22 cellular contexts compared by ENCODE assay signal in genomic region chr5:16754621-16755020, GRCh38.
DNase-seq lines count a peak whose midpoint lies in the region; ATAC-seq and TF ChIP-seq lines count a peak whose summit lies in the region.
"Had no signal": no experiment of that assay in that cellular context is flagged by ENCODE, and none has a peak within 500 bp of the region (broad histone marks: within the 10 kb centered on the region; RNA-seq: fewer than 3 reads in every experiment).

No MANE protein-coding gene starts in this region.

- H3K27ac ChIP-seq in SK-N-SH (ENCODE audit: low read depth in 2 of 2, low read length in 1 of 2) (peak overlapping the region in 1 of 2 experiments; percentile 7; a peak in 1 of 4 replicates), SK-N-MC (peak overlapping the region; percentile 42), breast epithelium (no peak overlapping the region)
- H3K27ac ChIP-seq: 22Rv1, cardiac muscle cell, upper lobe of left lung, VCaP had no signal

- H3F3A ChIP-seq in SK-N-SH (replicated peaks; ENCODE audit: insufficient read depth), result peaks cover 12% of the 10 kb centered on the region

- TF ChIP-seq RAD21 in SK-N-SH (IDR thresholded peaks at IDR 0.05; ENCODE audit: low read length), result no peak

- whole genome bisulfite sequencing in SK-N-SH (ENCODE audit: low lambda C conversion rate), result 88% methylated on average over 3 of the region's 3 CpGs

- no peak for DNase-seq in SK-N-SH
- DNase-seq in SK-N-MC (ENCODE audit: low read depth, low spot score), result no peak
- peak; percentile 55 for DNase-seq in iPS-NIHi11 (ENCODE audit: low spot score)
- DNase-seq in SW 1271 (lab: John Stamatoyannopoulos, UW), result no peak
- no peak for DNase-seq in breast epithelium (ENCODE audit: low spot score in 2 of 2)
- DNase-seq in GM10266 (ENCODE audit: extremely low spot score), result no peak
- DNase-seq: activated CD4-positive, alpha-beta T cell treated with anti-CD3 and anti-CD28 coated beads, Interleukin-2, amount 50 U/mL, for 48 hours; activated effector memory CD4-positive, alpha-beta T cell treated with anti-CD3 and anti-CD28 coated beads, Interleukin-2, amount 50 U/mL, for 16 hours; NCI-H1105 treated with DMSO at 0.1 percent for 48 hours; NCI-H2107; NCI-H774; OCI-M1; SHP77 treated with DMSO at 0.1 percent for 48 hours; stimulated activated CD4-positive, alpha-beta T cell treated with anti-CD3 and anti-CD28 coated beads, Interleukin-4, amount 100 ng/mL, for 4 hours; T-helper 2 cell; upper lobe of left lung had no signal

- no peak overlapping the region for H2AFZ ChIP-seq in SK-N-SH (ENCODE audit: low read depth)

- no peaks in the 10 kb centered on the region; a peak in 1 of 4 replicates for H3K4me1 ChIP-seq in SK-N-SH (ENCODE audit: control insufficient read depth in 1 of 2, insufficient read depth in 2 of 2, low read depth in 1 of 2, low read length in 1 of 2)
- no peaks in the 10 kb centered on the region for H3K4me1 ChIP-seq in breast epithelium

- H3K27me3 ChIP-seq in SK-N-SH (ENCODE audit: insufficient read depth) (no peaks in the 10 kb centered on the region), breast epithelium (no peaks in the 10 kb centered on the region)
- H3K27me3 ChIP-seq: cardiac muscle cell, upper lobe of left lung had no signal

- TF ChIP-seq POLR2A in breast epithelium (IDR thresholded peaks at IDR 0.05), result no peak

- H3K36me3 ChIP-seq in SK-N-SH (replicated peaks in 1 of 2; ENCODE audit: control insufficient read depth in 1 of 2, insufficient read depth in 2 of 2, low read length in 1 of 2) (peaks cover 0 to 77% of the 10 kb centered on the region in 2 experiments), SK-N-MC (ENCODE audit: insufficient read depth, low read length) (peaks cover 92% of the 10 kb centered on the region), breast epithelium (no peaks in the 10 kb centered on the region)

- CTCF ChIA-PET in SK-N-SH (lab: Yijun Ruan, JAX), result interaction anchor here (1.3 kb wide), 1 partner anchor 436 kb away, joined by 6 read pairs; no protein-coding TSS in a partner anchor

- H3K4me2 ChIP-seq in SK-N-SH, result no peak overlapping the region

- TF ChIP-seq CTCF in SK-N-SH (IDR thresholded peaks at IDR 0.05) (no peak), breast epithelium (IDR thresholded peaks at IDR 0.05) (no peak), GM10266 (IDR thresholded peaks at IDR 0.05; ENCODE audit: control insufficient read depth, insufficient read depth, low read depth, missing control alignments) (no peak)

- peaks cover 37% of the 10 kb centered on the region for H3K79me2 ChIP-seq in SK-N-SH (ENCODE audit: insufficient read depth)

- H3K4me3 ChIP-seq in SK-N-SH (ENCODE audit: low read depth in 2 of 2, low read length in 1 of 2) (no peak overlapping the region), SK-N-MC (no peak overlapping the region), breast epithelium (no peak overlapping the region)
- H3K4me3 ChIP-seq: cardiac muscle cell, upper lobe of left lung had no signal

- ATAC-seq in SK-N-SH treated with all-trans-retinoic acid at 6 μM for 48 hours, result no peak
- ATAC-seq in GM19452 (IDR thresholded peaks at IDR 0.05; ENCODE audit: unreplicated experiment), result no peak
- ATAC-seq: natural killer cell treated with Interleukin-12 subunit alpha and Interleukin-12 subunit beta and Interleukin-15 and Interleukin-18, amount 100 ng/mL, for 72 hours had no signal

- H3K9ac ChIP-seq in SK-N-SH, result 0 out of 2 replicates have a peak overlapping the region, but pooled peaks have one; percentile 3
- no peak overlapping the region for H3K9ac ChIP-seq in SK-N-MC (ENCODE audit: insufficient read length)

- no peaks in the 10 kb centered on the region for H3K9me2 ChIP-seq in SK-N-SH

- H3K9me3 ChIP-seq in SK-N-SH, result no peaks in the 10 kb centered on the region
- H3K9me3 ChIP-seq in SK-N-MC (ENCODE audit: low read depth, low read length), result no peaks in the 10 kb centered on the region
- no peaks in the 10 kb centered on the region for H3K9me3 ChIP-seq in breast epithelium
- H3K9me3 ChIP-seq: upper lobe of left lung had no signal

- POLR2A ChIA-PET in SK-N-SH (lab: Yijun Ruan, JAX), result interaction anchor here (0.6 kb wide), 1 partner anchor 309 kb away, joined by 3 read pairs; no protein-coding TSS in a partner anchor

- H4K20me1 ChIP-seq in SK-N-SH (ENCODE audit: insufficient read depth), result no peaks in the 10 kb centered on the region

- no peak for TF ChIP-seq EP300 in SK-N-SH (IDR thresholded peaks at IDR 0.05; ENCODE audit: borderline replicate concordance in 1 of 2, low read depth in 1 of 2, low read length in 1 of 2)

- intact Hi-C loops in breast epithelium (cut with DNase I; ENCODE audit: low total_unique reads), result no loop called here

TF ChIP-seq in SK-N-SH, 30 proteins besides CTCF, POLR2A, EP300 and RAD21 (continues in another document):
- TF ChIP-seq POLR2AphosphoS5 (IDR thresholded peaks at IDR 0.05; ENCODE audit: low read depth, low read length) (no peak), GABPA (IDR thresholded peaks at IDR 0.05; ENCODE audit: low read depth) (no peak), RFX5 (IDR thresholded peaks at IDR 0.05; ENCODE audit: low read length) (no peak), FOSL2 (IDR thresholded peaks at IDR 0.05; ENCODE audit: borderline replicate concordance, low read depth) (no peak), TAF1 (IDR thresholded peaks at IDR 0.05; ENCODE audit: borderline replicate concordance, low read depth, low read length) (no peak), GATA2 (CRISPR knock-in tag; IDR thresholded peaks at IDR 0.05) (no peak)
- TF ChIP-seq, protein P1, sequence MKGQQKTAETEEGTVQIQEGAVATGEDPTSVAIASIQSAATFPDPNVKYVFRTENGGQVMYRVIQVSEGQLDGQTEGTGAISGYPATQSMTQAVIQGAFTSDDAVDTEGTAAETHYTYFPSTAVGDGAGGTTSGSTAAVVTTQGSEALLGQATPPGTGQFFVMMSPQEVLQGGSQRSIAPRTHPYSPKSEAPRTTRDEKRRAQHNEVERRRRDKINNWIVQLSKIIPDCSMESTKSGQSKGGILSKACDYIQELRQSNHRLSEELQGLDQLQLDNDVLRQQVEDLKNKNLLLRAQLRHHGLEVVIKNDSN (IDR thresholded peaks at IDR 0.05; ENCODE audit: borderline replicate concordance, low read depth), result no peak

TF ChIP-seq in SK-N-SH treated with all-trans-retinoic acid at 6 μM for 48 hours, 23 proteins besides CTCF, POLR2A, EP300 and RAD21 (continues in another document):
- TF ChIP-seq ZNF70 (CRISPR knock-in tag; IDR thresholded peaks at IDR 0.05) (no peak), ZNF565 (CRISPR knock-in tag; conservative IDR thresholded peaks at IDR 0.05; ENCODE audit: low read depth) (no peak), ZFP3 (CRISPR knock-in tag; IDR thresholded peaks at IDR 0.05) (no peak), TOX (CRISPR knock-in tag; IDR thresholded peaks at IDR 0.05; ENCODE audit: borderline replicate concordance) (no peak), BACH2 (CRISPR knock-in tag; IDR thresholded peaks at IDR 0.05; ENCODE audit: borderline replicate concordance) (no peak), OSR1 (CRISPR knock-in tag; IDR thresholded peaks at IDR 0.05) (no peak), SNAI2 (CRISPR knock-in tag; IDR thresholded peaks at IDR 0.05) (no peak), TCF4 (CRISPR knock-in tag; IDR thresholded peaks at IDR 0.05; ENCODE audit: borderline replicate concordance) (no peak), GLIS3 (CRISPR knock-in tag; IDR thresholded peaks at IDR 0.05) (no peak), ZFP30 (CRISPR knock-in tag; IDR thresholded peaks at IDR 0.05) (no peak), PATZ1 (CRISPR knock-in tag; IDR thresholded peaks at IDR 0.05; ENCODE audit: borderline replicate concordance) (no peak)
- TF ChIP-seq, protein P2, sequence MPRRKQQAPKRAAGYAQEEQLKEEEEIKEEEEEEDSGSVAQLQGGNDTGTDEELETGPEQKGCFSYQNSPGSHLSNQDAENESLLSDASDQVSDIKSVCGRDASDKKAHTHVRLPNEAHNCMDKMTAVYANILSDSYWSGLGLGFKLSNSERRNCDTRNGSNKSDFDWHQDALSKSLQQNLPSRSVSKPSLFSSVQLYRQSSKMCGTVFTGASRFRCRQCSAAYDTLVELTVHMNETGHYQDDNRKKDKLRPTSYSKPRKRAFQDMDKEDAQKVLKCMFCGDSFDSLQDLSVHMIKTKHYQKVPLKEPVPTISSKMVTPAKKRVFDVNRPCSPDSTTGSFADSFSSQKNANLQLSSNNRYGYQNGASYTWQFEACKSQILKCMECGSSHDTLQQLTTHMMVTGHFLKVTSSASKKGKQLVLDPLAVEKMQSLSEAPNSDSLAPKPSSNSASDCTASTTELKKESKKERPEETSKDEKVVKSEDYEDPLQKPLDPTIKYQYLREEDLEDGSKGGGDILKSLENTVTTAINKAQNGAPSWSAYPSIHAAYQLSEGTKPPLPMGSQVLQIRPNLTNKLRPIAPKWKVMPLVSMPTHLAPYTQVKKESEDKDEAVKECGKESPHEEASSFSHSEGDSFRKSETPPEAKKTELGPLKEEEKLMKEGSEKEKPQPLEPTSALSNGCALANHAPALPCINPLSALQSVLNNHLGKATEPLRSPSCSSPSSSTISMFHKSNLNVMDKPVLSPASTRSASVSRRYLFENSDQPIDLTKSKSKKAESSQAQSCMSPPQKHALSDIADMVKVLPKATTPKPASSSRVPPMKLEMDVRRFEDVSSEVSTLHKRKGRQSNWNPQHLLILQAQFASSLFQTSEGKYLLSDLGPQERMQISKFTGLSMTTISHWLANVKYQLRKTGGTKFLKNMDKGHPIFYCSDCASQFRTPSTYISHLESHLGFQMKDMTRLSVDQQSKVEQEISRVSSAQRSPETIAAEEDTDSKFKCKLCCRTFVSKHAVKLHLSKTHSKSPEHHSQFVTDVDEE (CRISPR knock-in tag; IDR thresholded peaks at IDR 0.05), result no peak
